13 cellular contexts compared by ENCODE assay signal in the genomic region with DNA sequence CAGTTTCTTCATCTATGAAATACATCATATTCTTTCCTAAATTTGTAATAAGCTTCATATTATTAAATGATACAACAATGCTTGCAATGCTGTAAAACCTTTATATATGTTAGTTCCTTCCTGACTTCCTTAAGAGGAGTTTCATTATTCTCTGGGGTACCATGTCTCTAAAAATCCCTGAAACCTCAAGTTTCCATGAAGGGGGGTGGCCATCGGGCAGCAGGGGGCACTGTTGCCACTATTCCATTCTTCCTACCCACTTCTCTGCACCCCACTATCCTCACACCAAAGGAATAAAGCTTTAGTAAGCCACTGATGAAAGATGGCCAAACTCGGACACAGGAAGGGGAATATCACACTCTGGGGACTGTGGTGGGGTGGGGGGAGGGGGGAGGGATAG. TPM values are rescaled to one million over a fixed set of nuclear protein-coding genes. Genes with fewer than 3 reads are reported as not detected.
A peak's percentile ranks its signal among the peaks of the same experiment; 100 is the strongest.
DNase-seq lines count a peak whose midpoint lies in the region; ATAC-seq and TF ChIP-seq lines count a peak whose summit lies in the region.
"Had no signal": no experiment of that assay in that cellular context is flagged by ENCODE, and none has a peak within 500 bp of the region (broad histone marks: within the 10 kb centered on the region; RNA-seq: fewer than 3 reads in every experiment).

No MANE protein-coding gene starts in this region.

- TF ChIP-seq CTCF in natural killer cell (IDR thresholded peaks at IDR 0.05) (peak; percentile 10), chondrocyte (IDR thresholded peaks at IDR 0.05) (peak; percentile 59)

- H3K4me1 Mint-ChIP-seq in natural killer cell (no peaks in the 10 kb centered on the region), chondrocyte (ENCODE audit: low read depth) (peaks cover 20% of the 10 kb centered on the region)
- H3K4me1 Mint-ChIP-seq in natural killer cell treated with Interleukin-12 subunit alpha and Interleukin-12 subunit beta and Interleukin-15 and Interleukin-18, amount 100 ng/mL, for 72 hours (ENCODE audit: low read depth in 2 of 2) = no peaks in the 10 kb centered on the region
- H3K4me1 Mint-ChIP-seq: CD8-positive, alpha-beta memory T cell; naive B cell had no signal

- DNase-seq in natural killer cell (no peak), M059J (ENCODE audit: low read depth) (peak; percentile 23), chondrocyte (ENCODE audit: low spot score) (no peak), NCI-H748 treated with DMSO at 0.1 percent for 48 hours (lab: John Stamatoyannopoulos, UW) (no peak)
- DNase-seq in natural killer cell treated with Interleukin-12 subunit alpha and Interleukin-12 subunit beta and Interleukin-15 and Interleukin-18, amount 100 ng/mL, for 72 hours (ENCODE audit: low spot score) = no peak
- DNase-seq in stimulated activated CD8-positive, alpha-beta memory T cell treated with anti-CD3 and anti-CD28 coated beads, Interleukin-4, amount 100 ng/mL, for 48 hours = peak; percentile 42
- DNase-seq: CD8-positive, alpha-beta memory T cell; naive B cell; NCI-H1048; testis had no signal

- H3K36me3 Mint-ChIP-seq in natural killer cell (no peaks in the 10 kb centered on the region), chondrocyte (ENCODE audit: low read depth) (no peaks in the 10 kb centered on the region)
- no peaks in the 10 kb centered on the region for H3K36me3 Mint-ChIP-seq in natural killer cell treated with Interleukin-12 subunit alpha and Interleukin-12 subunit beta and Interleukin-15 and Interleukin-18, amount 100 ng/mL, for 72 hours
- H3K36me3 Mint-ChIP-seq: CD8-positive, alpha-beta memory T cell; naive B cell had no signal

- no peak for ATAC-seq in natural killer cell
- ATAC-seq in natural killer cell treated with Interleukin-12 subunit alpha and Interleukin-12 subunit beta and Interleukin-15 and Interleukin-18, amount 100 ng/mL, for 72 hours = no peak
- no peak for ATAC-seq in HG02642 (IDR thresholded peaks at IDR 0.05; ENCODE audit: poor library complexity, unreplicated experiment)
- ATAC-seq in HG02970 (IDR thresholded peaks at IDR 0.05; ENCODE audit: low FRiP score, unreplicated experiment) = no peak

- H3K9me3 Mint-ChIP-seq in natural killer cell (no peaks in the 10 kb centered on the region), chondrocyte (ENCODE audit: low read depth) (no peaks in the 10 kb centered on the region)
- H3K9me3 Mint-ChIP-seq in natural killer cell treated with Interleukin-12 subunit alpha and Interleukin-12 subunit beta and Interleukin-15 and Interleukin-18, amount 100 ng/mL, for 72 hours = no peaks in the 10 kb centered on the region
- H3K9me3 Mint-ChIP-seq: CD8-positive, alpha-beta memory T cell; naive B cell had no signal

- H3K4me3 Mint-ChIP-seq in natural killer cell (no peak overlapping the region), chondrocyte (ENCODE audit: unreplicated experiment) (no peak overlapping the region)
- H3K4me3 Mint-ChIP-seq in natural killer cell treated with Interleukin-12 subunit alpha and Interleukin-12 subunit beta and Interleukin-15 and Interleukin-18, amount 100 ng/mL, for 72 hours = no peak overlapping the region
- H3K4me3 Mint-ChIP-seq: CD8-positive, alpha-beta memory T cell had no signal

- intact Hi-C loops in natural killer cell (cut with micrococcal nuclease) = no loop called here

- H3K27me3 Mint-ChIP-seq in natural killer cell (ENCODE audit: low read depth in 2 of 2) (peaks cover 11 to 30% of the 10 kb centered on the region in 2 donors), chondrocyte (ENCODE audit: low read depth) (peaks cover 2% of the 10 kb centered on the region)
- H3K27me3 Mint-ChIP-seq in natural killer cell treated with Interleukin-12 subunit alpha and Interleukin-12 subunit beta and Interleukin-15 and Interleukin-18, amount 100 ng/mL, for 72 hours = peaks cover 0 to 13% of the 10 kb centered on the region in 2 donors

- H3K27ac Mint-ChIP-seq in natural killer cell (no peak overlapping the region), chondrocyte (ENCODE audit: unreplicated experiment) (no peak overlapping the region)
- H3K27ac Mint-ChIP-seq in natural killer cell treated with Interleukin-12 subunit alpha and Interleukin-12 subunit beta and Interleukin-15 and Interleukin-18, amount 100 ng/mL, for 72 hours = no peak overlapping the region
- H3K27ac Mint-ChIP-seq: naive B cell had no signal

RNA-seq across cellular contexts. Expression of a gene that starts 9.0 kb away (rescaled TPM):
- total RNA-seq in natural killer cell (not detected), chondrocyte (not detected in 3 replicates)
- not detected for total RNA-seq in natural killer cell treated with Interleukin-12 subunit alpha and Interleukin-12 subunit beta and Interleukin-15 and Interleukin-18, amount 100 ng/mL, for 72 hours
- not detected in 2 replicates for total RNA-seq in M059J (2014; rRNA removed; shearing (Covaris generic))
- total RNA-seq: CD8-positive, alpha-beta memory T cell; glomerular endothelial cell had no signal

Comparison
In these comparisons a context has a peak if more than half of its experiments do, and no peak if none do; other contexts are left out.
1. DNase-seq: peak in M059J (single experiment) and stimulated activated CD8-positive, alpha-beta memory T cell treated with anti-CD3 and anti-CD28 coated beads, Interleukin-4, amount 100 ng/mL, for 48 hours (single experiment); none in natural killer cell (single experiment), natural killer cell treated with Interleukin-12 subunit alpha and Interleukin-12 subunit beta and Interleukin-15 and Interleukin-18, amount 100 ng/mL, for 72 hours (single experiment), chondrocyte (single experiment) and NCI-H748 treated with DMSO at 0.1 percent for 48 hours (single experiment).